8 cellular contexts compared by ENCODE assay signal in genomic region chr3:172673210-172673679, GRCh38. TPM values are rescaled to one million over a fixed set of nuclear protein-coding genes. Genes with fewer than 3 reads are reported as not detected.
DNase-seq lines count a peak whose midpoint lies in the region; ATAC-seq and TF ChIP-seq lines count a peak whose summit lies in the region.

No MANE protein-coding gene starts in this region.

- POLR2A ChIA-PET in CD4-positive, alpha-beta memory T cell (lab: Charles Lee; ENCODE audit: partially characterized antibody) = interaction anchor here (0.9 to 1.1 kb wide), 2 partner anchors 14 to 77 kb away, joined by 3 to 4 read pairs; partner anchors contain the start of gene ECT2

- no peak overlapping the region for H2AFZ ChIP-seq in neural cell (ENCODE audit: low read depth, low read length)

- H3K4me1 Mint-ChIP-seq in CD4-positive, alpha-beta memory T cell = peaks cover 0 to 5% (median 3%) of the 10 kb centered on the region in 4 donors
- peaks cover 19% of the 10 kb centered on the region for H3K4me1 Mint-ChIP-seq in endodermal cell

- no peaks in the 10 kb centered on the region for H4K20me1 ChIP-seq in neural cell (ENCODE audit: insufficient read depth)

- H3K9me3 Mint-ChIP-seq in CD4-positive, alpha-beta memory T cell = no peaks in the 10 kb centered on the region
- H3K9me3 Mint-ChIP-seq in endodermal cell = peaks cover 5% of the 10 kb centered on the region

- intact Hi-C loops in CD4-positive, alpha-beta memory T cell (cut with micrococcal nuclease) = loop anchor here (1.0 to 5.0 kb wide), 2 partner anchors 39 to 77 kb away; partner anchors contain the start of genes ECT2 and NCEH1

- H3K27me3 ChIP-seq in CD4-positive, alpha-beta memory T cell (ENCODE audit: insufficient read depth, low read length) = no peaks in the 10 kb centered on the region
- no peaks in the 10 kb centered on the region for H3K27me3 ChIP-seq in endodermal cell (ENCODE audit: control insufficient read depth, insufficient read depth, low read length, poor library complexity, severe bottlenecking)
- no peaks in the 10 kb centered on the region for H3K27me3 ChIP-seq in neural cell (ENCODE audit: insufficient read depth, low read depth, low read length)

- no peak overlapping the region for H3K4me2 ChIP-seq in neural cell (ENCODE audit: low read length)

- no peaks in the 10 kb centered on the region for H3K9me2 ChIP-seq in neural cell (ENCODE audit: insufficient read depth, low read length)

- H3K36me3 ChIP-seq in CD4-positive, alpha-beta memory T cell (ENCODE audit: insufficient read depth, low read length) = no peaks in the 10 kb centered on the region
- no peaks in the 10 kb centered on the region for H3K36me3 ChIP-seq in endodermal cell (ENCODE audit: control insufficient read depth, insufficient read depth, low read length)
- H3K36me3 ChIP-seq in neural cell (ENCODE audit: insufficient read depth, low read length) = no peaks in the 10 kb centered on the region

- TF ChIP-seq RAD21 in neural cell (conservative IDR thresholded peaks at IDR 0.05) = no peak

- H3K9ac ChIP-seq in endodermal cell (ENCODE audit: extremely low read depth, low read length, poor library complexity, severe bottlenecking) (no peak overlapping the region), neural cell (ENCODE audit: low read length) (no peak overlapping the region)

- ATAC-seq in GM19438 (IDR thresholded peaks at IDR 0.05; ENCODE audit: low read depth, unreplicated experiment) = peak; percentile 64
- ATAC-seq in HG03571 (IDR thresholded peaks at IDR 0.05; ENCODE audit: unreplicated experiment) = peak; percentile 59
- ATAC-seq in omental fat pad (ENCODE audit: low FRiP score) = no peak

- no peak overlapping the region for H3K4me3 Mint-ChIP-seq in CD4-positive, alpha-beta memory T cell
- H3K4me3 Mint-ChIP-seq in endodermal cell = no peak overlapping the region

- no peaks in the 10 kb centered on the region for H3F3A ChIP-seq in neural cell (ENCODE audit: insufficient read depth, low read length, poor library complexity, severe bottlenecking)

- TF ChIP-seq EP300 in neural cell (conservative IDR thresholded peaks at IDR 0.05; ENCODE audit: poor library complexity, severe bottlenecking) = no peak

- DNase-seq in CD4-positive, alpha-beta memory T cell = peak in 4 of 5 donors; percentile 40 to 48 (median 44)
- DNase-seq in NCI-H774 (lab: John Stamatoyannopoulos, UW) = peak; percentile 80
- DNase-seq in activated CD4-positive, alpha-beta T cell treated with anti-CD3 and anti-CD28 coated beads, Interleukin-2, amount 50 U/mL, for 24 hours (ENCODE audit: low read depth in 1 of 2, low spot score in 1 of 2) = peak; percentile 23 to 45
- DNase-seq in endodermal cell = peak; percentile 89
- no peak for DNase-seq in omental fat pad (ENCODE audit: low spot score)

- H3K27ac ChIP-seq in CD4-positive, alpha-beta memory T cell (ENCODE audit: low read depth, low read length) = no peak overlapping the region
- H3K27ac ChIP-seq in endodermal cell (ENCODE audit: low read depth, low read length) = no peak overlapping the region
- H3K27ac ChIP-seq in neural cell (ENCODE audit: low read length) = no peak overlapping the region

- no peak overlapping the region for H3K27ac Mint-ChIP-seq in CD4-positive, alpha-beta memory T cell
- no peak overlapping the region for H3K27ac Mint-ChIP-seq in endodermal cell

- no peaks in the 10 kb centered on the region for H3K27me3 Mint-ChIP-seq in CD4-positive, alpha-beta memory T cell
- H3K27me3 Mint-ChIP-seq in endodermal cell (ENCODE audit: insufficient read depth) = no peaks in the 10 kb centered on the region

- no peaks in the 10 kb centered on the region for H3K9me3 ChIP-seq in CD4-positive, alpha-beta memory T cell (ENCODE audit: control insufficient read depth in 1 of 2, low read length in 2 of 2)
- H3K9me3 ChIP-seq in endodermal cell (ENCODE audit: control insufficient read depth, low read length) (peaks cover 1% of the 10 kb centered on the region), neural cell (ENCODE audit: low read length) (no peaks in the 10 kb centered on the region)

- no peaks in the 10 kb centered on the region for H3K4me1 ChIP-seq in CD4-positive, alpha-beta memory T cell (ENCODE audit: insufficient read depth, low read length)
- H3K4me1 ChIP-seq in endodermal cell (ENCODE audit: control insufficient read depth, insufficient read depth, low read length) = no peaks in the 10 kb centered on the region

- peak; percentile 97 for TF ChIP-seq CTCF in endodermal cell (conservative IDR thresholded peaks at IDR 0.05)
- TF ChIP-seq CTCF in neural cell (IDR thresholded peaks at IDR 0.05; ENCODE audit: poor library complexity, severe bottlenecking) = peak; percentile 33
- TF ChIP-seq CTCF in omental fat pad (IDR thresholded peaks at IDR 0.05) = no peak

- 20 to 56% methylated on average over 1 to 2 of the region's 2 CpGs for WGBS in endodermal cell (ENCODE audit: insufficient coverage in 1 of 2, insufficient read length in 1 of 2), 2 experiments

- no peak overlapping the region for H3K4me3 ChIP-seq in CD4-positive, alpha-beta memory T cell (ENCODE audit: low read length in 2 of 2)
- H3K4me3 ChIP-seq in endodermal cell (ENCODE audit: low read length) = no peak overlapping the region
- H3K4me3 ChIP-seq in neural cell (ENCODE audit: low read length) = no peak overlapping the region

- H3K79me2 ChIP-seq in neural cell (replicated peaks; ENCODE audit: insufficient read depth, low read length) = no peaks in the 10 kb centered on the region

- no peaks in the 10 kb centered on the region for H3K36me3 Mint-ChIP-seq in CD4-positive, alpha-beta memory T cell
- no peaks in the 10 kb centered on the region for H3K36me3 Mint-ChIP-seq in endodermal cell (ENCODE audit: low read depth)

- CTCF ChIA-PET in CD4-positive, alpha-beta memory T cell (lab: Charles Lee; ENCODE audit: partially characterized antibody) = interaction anchor here (0.7 to 4.1 kb wide), 36 partner anchors 9 to 646 kb away, joined by 3 to 21 read pairs (median 4); partner anchors contain the start of genes ECT2 and NCEH1

TF ChIP-seq in neural cell, 6 proteins besides CTCF, POLR2A, EP300 and RAD21:
- TF ChIP-seq MXI1 (conservative IDR thresholded peaks at IDR 0.05; ENCODE audit: poor library complexity, severe bottlenecking) (no peak), EZH2 (IDR thresholded peaks at IDR 0.05; ENCODE audit: borderline replicate concordance, insufficient read depth, low read length, poor library complexity, severe bottlenecking) (no peak), SMC3 (conservative IDR thresholded peaks at IDR 0.05; ENCODE audit: poor library complexity) (no peak), POLR2AphosphoS5 (IDR thresholded peaks at IDR 0.05) (no peak), TAF1 (IDR thresholded peaks at IDR 0.05; ENCODE audit: low read depth) (no peak)
- TF ChIP-seq, protein P1, sequence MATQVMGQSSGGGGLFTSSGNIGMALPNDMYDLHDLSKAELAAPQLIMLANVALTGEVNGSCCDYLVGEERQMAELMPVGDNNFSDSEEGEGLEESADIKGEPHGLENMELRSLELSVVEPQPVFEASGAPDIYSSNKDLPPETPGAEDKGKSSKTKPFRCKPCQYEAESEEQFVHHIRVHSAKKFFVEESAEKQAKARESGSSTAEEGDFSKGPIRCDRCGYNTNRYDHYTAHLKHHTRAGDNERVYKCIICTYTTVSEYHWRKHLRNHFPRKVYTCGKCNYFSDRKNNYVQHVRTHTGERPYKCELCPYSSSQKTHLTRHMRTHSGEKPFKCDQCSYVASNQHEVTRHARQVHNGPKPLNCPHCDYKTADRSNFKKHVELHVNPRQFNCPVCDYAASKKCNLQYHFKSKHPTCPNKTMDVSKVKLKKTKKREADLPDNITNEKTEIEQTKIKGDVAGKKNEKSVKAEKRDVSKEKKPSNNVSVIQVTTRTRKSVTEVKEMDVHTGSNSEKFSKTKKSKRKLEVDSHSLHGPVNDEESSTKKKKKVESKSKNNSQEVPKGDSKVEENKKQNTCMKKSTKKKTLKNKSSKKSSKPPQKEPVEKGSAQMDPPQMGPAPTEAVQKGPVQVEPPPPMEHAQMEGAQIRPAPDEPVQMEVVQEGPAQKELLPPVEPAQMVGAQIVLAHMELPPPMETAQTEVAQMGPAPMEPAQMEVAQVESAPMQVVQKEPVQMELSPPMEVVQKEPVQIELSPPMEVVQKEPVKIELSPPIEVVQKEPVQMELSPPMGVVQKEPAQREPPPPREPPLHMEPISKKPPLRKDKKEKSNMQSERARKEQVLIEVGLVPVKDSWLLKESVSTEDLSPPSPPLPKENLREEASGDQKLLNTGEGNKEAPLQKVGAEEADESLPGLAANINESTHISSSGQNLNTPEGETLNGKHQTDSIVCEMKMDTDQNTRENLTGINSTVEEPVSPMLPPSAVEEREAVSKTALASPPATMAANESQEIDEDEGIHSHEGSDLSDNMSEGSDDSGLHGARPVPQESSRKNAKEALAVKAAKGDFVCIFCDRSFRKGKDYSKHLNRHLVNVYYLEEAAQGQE (IDR thresholded peaks at IDR 0.05; ENCODE audit: borderline replicate concordance) = no peak

RNA-seq across cellular contexts. Expression of gene NCEH1, which starts 37.6 kb away (rescaled TPM):
- 1 to 10 TPM; 3.9 to 5.1 TPM for total RNA-seq in CD4-positive, alpha-beta memory T cell
- polyA plus RNA-seq in CD4-positive, alpha-beta memory T cell = 1 to 10 TPM; 2.1 to 3.0 TPM
- total RNA-seq in endodermal cell = 10 to 100 TPM; 14.1 to 16.5 TPM
- polyA plus RNA-seq in endodermal cell (2013, experiment 1 of 2) = 2.7 TPM
- polyA plus RNA-seq in endodermal cell (2013, experiment 2 of 2) = 2.9 TPM
- polyA plus RNA-seq in neural cell = 2.1 TPM in 1 of 2 replicates, not detected in the other
- polyA minus RNA-seq in neural cell = 0.46 and 1.5 TPM in 2 replicates
- 10 to 100 TPM in 2 of 4 donors, 1 to 10 TPM in 2; 8.2 to 44.1 (median 10.6) TPM for total RNA-seq in omental fat pad

Comparison
In these comparisons a context has a peak if more than half of its experiments do, and no peak if none do; other contexts are left out.
1. CTCF ChIP-seq: peak in endodermal cell (single experiment) and neural cell (single experiment); none in omental fat pad (0 of 3).